In the genomic region with DNA sequence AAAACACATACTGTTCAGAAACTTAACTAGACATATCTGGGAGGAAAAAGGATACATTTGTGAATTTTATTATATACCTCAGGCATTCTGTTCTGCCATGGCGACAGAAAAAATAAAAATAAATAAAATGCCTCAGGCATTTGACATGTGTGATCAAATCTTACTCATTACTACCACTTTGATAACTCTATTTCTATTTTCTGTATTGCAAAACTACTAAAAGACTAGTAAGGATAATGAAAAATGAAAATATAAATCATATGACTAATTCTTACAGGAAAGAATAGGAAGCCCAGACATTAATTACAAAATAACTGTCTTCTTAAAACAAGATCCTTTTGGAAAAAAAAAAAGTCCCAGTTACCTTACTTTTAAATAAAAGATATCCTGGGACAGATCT, we compare ENCODE assay signal across 9 cellular contexts. TPM values are rescaled to one million over a fixed set of nuclear protein-coding genes. Genes with fewer than 3 reads are reported as not detected.
DNase-seq lines count a peak whose midpoint lies in the region; ATAC-seq and TF ChIP-seq lines count a peak whose summit lies in the region.
"Had no signal": no experiment of that assay in that cellular context is flagged by ENCODE, and none has a peak within 500 bp of the region (broad histone marks: within the 10 kb centered on the region; RNA-seq: fewer than 3 reads in every experiment).

No MANE protein-coding gene starts in this region.

- H3K27ac Mint-ChIP-seq in activated naive CD4-positive, alpha-beta T cell treated with anti-CD3 and anti-CD28 coated beads, Interleukin-2, amount 50 U/mL, for 24 hours, result peak overlapping the region; percentile 56
- H3K27ac Mint-ChIP-seq in activated naive CD4-positive, alpha-beta T cell treated with anti-CD3 and anti-CD28 coated beads, Interleukin-2, amount 10 ng/mL, durations not matched to agents 7 days and 5 days, result no peak overlapping the region
- no peak overlapping the region for H3K27ac Mint-ChIP-seq in type B pancreatic cell

- TF ChIP-seq CTCF in type B pancreatic cell (conservative IDR thresholded peaks at IDR 0.05), result no peak

- peaks cover 74% of the 10 kb centered on the region for H3K4me1 Mint-ChIP-seq in activated naive CD4-positive, alpha-beta T cell treated with anti-CD3 and anti-CD28 coated beads, Interleukin-2, amount 50 U/mL, for 24 hours
- H3K4me1 Mint-ChIP-seq in activated naive CD4-positive, alpha-beta T cell treated with anti-CD3 and anti-CD28 coated beads, Interleukin-2, amount 10 ng/mL, durations not matched to agents 7 days and 5 days, result peaks cover 73% of the 10 kb centered on the region
- peaks cover 26% of the 10 kb centered on the region for H3K4me1 Mint-ChIP-seq in type B pancreatic cell (ENCODE audit: unreplicated experiment)

- H3K9me3 Mint-ChIP-seq in activated naive CD4-positive, alpha-beta T cell treated with anti-CD3 and anti-CD28 coated beads, Interleukin-2, amount 50 U/mL, for 24 hours, result no peaks in the 10 kb centered on the region
- H3K9me3 Mint-ChIP-seq in activated naive CD4-positive, alpha-beta T cell treated with anti-CD3 and anti-CD28 coated beads, Interleukin-2, amount 10 ng/mL, durations not matched to agents 7 days and 5 days, result peaks cover 3% of the 10 kb centered on the region
- H3K9me3 Mint-ChIP-seq in type B pancreatic cell, result peaks cover 5% of the 10 kb centered on the region

- CTCF ChIA-PET in activated naive CD4-positive, alpha-beta T cell treated with anti-CD3 and anti-CD28 coated beads, Interleukin-2, amount 10 ng/mL, durations not matched to agents 7 days and 5 days (lab: Charles Lee), result no interaction called here

- no peak for ATAC-seq in HG03135 (IDR thresholded peaks at IDR 0.05; ENCODE audit: unreplicated experiment)

- DNase-seq in activated naive CD4-positive, alpha-beta T cell treated with anti-CD3 and anti-CD28 coated beads, Interleukin-2, amount 10 ng/mL, durations not matched to agents 7 days and 5 days, result no peak
- DNase-seq in amniotic epithelial cell (ENCODE audit: low read depth), result peak; percentile 43
- DNase-seq in kidney glomerular epithelial cell (lab: John Stamatoyannopoulos, UW), result peak; percentile 48
- DNase-seq in type B pancreatic cell (ENCODE audit: extremely low spot score, unreplicated experiment), result no peak
- DNase-seq in NCI-H128 (lab: John Stamatoyannopoulos, UW; ENCODE audit: unreplicated experiment), result no peak
- DNase-seq in anterior cingulate cortex (lab: John Stamatoyannopoulos, UW), result no peak
- DNase-seq: NCI-H2227 treated with DMSO at 0.1 percent for 48 hours had no signal

- no peaks in the 10 kb centered on the region for H3K27me3 Mint-ChIP-seq in activated naive CD4-positive, alpha-beta T cell treated with anti-CD3 and anti-CD28 coated beads, Interleukin-2, amount 50 U/mL, for 24 hours
- H3K27me3 Mint-ChIP-seq in activated naive CD4-positive, alpha-beta T cell treated with anti-CD3 and anti-CD28 coated beads, Interleukin-2, amount 10 ng/mL, durations not matched to agents 7 days and 5 days, result no peaks in the 10 kb centered on the region
- H3K27me3 Mint-ChIP-seq in type B pancreatic cell, result no peaks in the 10 kb centered on the region

- H3K4me3 Mint-ChIP-seq in activated naive CD4-positive, alpha-beta T cell treated with anti-CD3 and anti-CD28 coated beads, Interleukin-2, amount 50 U/mL, for 24 hours, result peak overlapping the region; percentile 64
- H3K4me3 Mint-ChIP-seq in activated naive CD4-positive, alpha-beta T cell treated with anti-CD3 and anti-CD28 coated beads, Interleukin-2, amount 10 ng/mL, durations not matched to agents 7 days and 5 days, result no peak overlapping the region
- peak overlapping the region; percentile 31 for H3K4me3 Mint-ChIP-seq in type B pancreatic cell

- no peaks in the 10 kb centered on the region for H3K36me3 Mint-ChIP-seq in activated naive CD4-positive, alpha-beta T cell treated with anti-CD3 and anti-CD28 coated beads, Interleukin-2, amount 50 U/mL, for 24 hours
- peaks cover 44% of the 10 kb centered on the region for H3K36me3 Mint-ChIP-seq in activated naive CD4-positive, alpha-beta T cell treated with anti-CD3 and anti-CD28 coated beads, Interleukin-2, amount 10 ng/mL, durations not matched to agents 7 days and 5 days
- peaks cover 5% of the 10 kb centered on the region for H3K36me3 Mint-ChIP-seq in type B pancreatic cell

RNA-seq across cellular contexts. Expression of gene PICALM, which starts 5.3 kb away (rescaled TPM):
- total RNA-seq in type B pancreatic cell (ENCODE audit: low replicate concordance), result 137 and 149 TPM in 2 replicates

Comparison
In these comparisons a context has a peak if more than half of its experiments do, and no peak if none do; other contexts are left out.
1. DNase-seq: peak in amniotic epithelial cell (single experiment) and kidney glomerular epithelial cell (single experiment); none in activated naive CD4-positive, alpha-beta T cell treated with anti-CD3 and anti-CD28 coated beads, Interleukin-2, amount 10 ng/mL, durations not matched to agents 7 days and 5 days (single experiment), type B pancreatic cell (single experiment), NCI-H128 (single experiment) and anterior cingulate cortex (0 of 58).